Comparison of ENCODE assay signal across 24 cellular contexts in the genomic region with DNA sequence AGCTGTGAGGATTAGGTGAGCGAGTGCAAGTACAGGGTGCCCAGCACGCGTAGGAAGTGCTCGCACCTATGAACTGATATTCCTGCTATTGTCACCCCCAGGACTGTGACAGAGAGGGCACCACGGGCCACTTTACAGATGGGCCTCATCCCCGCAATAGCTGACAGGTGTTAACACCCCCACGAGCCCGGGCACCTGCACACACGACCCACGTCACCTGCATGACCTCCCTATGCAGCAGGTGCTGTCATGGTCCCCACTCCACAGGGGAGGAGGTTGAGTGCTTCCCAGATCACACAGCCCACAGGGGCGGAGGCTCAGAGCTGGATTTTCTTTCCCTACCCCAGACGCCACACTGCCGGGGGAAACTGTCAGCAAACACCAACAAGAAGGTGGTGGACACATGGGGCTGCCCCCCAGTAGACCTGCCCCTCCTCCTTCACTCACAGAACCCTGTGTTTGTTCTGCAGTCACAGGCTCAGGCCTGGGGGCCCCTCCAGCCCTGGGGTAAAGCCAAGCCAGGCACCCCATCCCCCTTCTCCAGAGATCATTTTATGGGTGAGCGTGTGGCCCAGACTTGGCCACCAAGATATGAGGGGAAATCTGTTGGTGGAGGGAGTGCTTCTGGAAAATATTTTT.
"Had no signal": no experiment of that assay in that cellular context is flagged by ENCODE, and none has a peak within 500 bp of the region (broad histone marks: within the 10 kb centered on the region; RNA-seq: fewer than 3 reads in every experiment).

No MANE protein-coding gene starts in this region.

- H3K4me1 Mint-ChIP-seq: immature natural killer cell; natural killer cell; stimulated activated effector memory CD8-positive, alpha-beta T cell treated with anti-CD3 and anti-CD28 coated beads, Interleukin-12 subunit alpha, Interleukin-12 subunit beta, amount 100 ng/mL, for 72 hours had no signal

- H3K9me3 ChIP-seq: lower lobe of right lung, neutrophil, pancreas, right lobe of liver, stomach, thyroid gland, vagina had no signal

- H3K27ac Mint-ChIP-seq: natural killer cell; progenitor cell of endocrine pancreas; stimulated activated effector memory CD8-positive, alpha-beta T cell treated with anti-CD3 and anti-CD28 coated beads, Interleukin-12 subunit alpha, Interleukin-12 subunit beta, amount 100 ng/mL, for 72 hours had no signal

- H3K4me3 ChIP-seq: dorsolateral prefrontal cortex, left ventricle myocardium inferior, lower lobe of right lung, pancreas, right lobe of liver, smooth muscle cell, stomach, thyroid gland, vagina had no signal

- H3K27me3 ChIP-seq: pancreas, right lobe of liver, thyroid gland, vagina had no signal

- H3K36me3 Mint-ChIP-seq: natural killer cell; stimulated activated effector memory CD8-positive, alpha-beta T cell treated with anti-CD3 and anti-CD28 coated beads, Interleukin-12 subunit alpha, Interleukin-12 subunit beta, amount 100 ng/mL, for 72 hours had no signal

- H3K9me3 Mint-ChIP-seq: immature natural killer cell had no signal

- FAIRE-seq: frontal cortex, pancreas had no signal

- H3K36me3 ChIP-seq: left ventricle myocardium inferior, lower lobe of right lung, neutrophil, pancreas, right lobe of liver, stomach, thyroid gland, vagina had no signal

- DNase-seq: dorsolateral prefrontal cortex; effector CD4-positive, alpha-beta T cell; hypothalamus; immature natural killer cell; islet precursor cell; kidney glomerular epithelial cell; left colon; left ventricle myocardium inferior; lower lobe of right lung; natural killer cell; stimulated activated CD4-positive, alpha-beta T cell treated with anti-CD3 and anti-CD28 coated beads, Interleukin-2, amount 100 ng/mL, for 24 hours; stimulated activated CD4-positive, alpha-beta T cell treated with anti-CD3 and anti-CD28 coated beads, Interleukin-4, amount 100 ng/mL, for 24 hours; stimulated activated naive CD4-positive, alpha-beta T cell treated with Interleukin-2 at 50 U/mL for 16 hours; stomach; thyroid gland; trophoblast cell had no signal

- H3K4me1 ChIP-seq: left ventricle myocardium inferior, lower lobe of right lung, pancreas, right lobe of liver, stomach, thyroid gland, vagina had no signal

- H3K27ac ChIP-seq: dorsolateral prefrontal cortex, left ventricle myocardium inferior, lower lobe of right lung, neutrophil, pancreas, right lobe of liver, stomach, thyroid gland, vagina had no signal

- H3K4me3 Mint-ChIP-seq: immature natural killer cell; natural killer cell; stimulated activated effector memory CD8-positive, alpha-beta T cell treated with anti-CD3 and anti-CD28 coated beads, Interleukin-12 subunit alpha, Interleukin-12 subunit beta, amount 100 ng/mL, for 72 hours had no signal
